ENCODE assay signal across 9 cellular contexts in genomic region chr1:184052750-184053149, GRCh38. TPM values are rescaled to one million over a fixed set of nuclear protein-coding genes. Genes with fewer than 3 reads are reported as not detected.
A peak's percentile ranks its signal among the peaks of the same experiment; 100 is the strongest.
DNase-seq lines count a peak whose midpoint lies in the region; ATAC-seq and TF ChIP-seq lines count a peak whose summit lies in the region.
"Had no signal": no experiment of that assay in that cellular context is flagged by ENCODE, and none has a peak within 500 bp of the region (broad histone marks: within the 10 kb centered on the region; RNA-seq: fewer than 3 reads in every experiment).

No MANE protein-coding gene starts in this region.

- peaks cover 33% of the 10 kb centered on the region for H3K79me2 ChIP-seq in PC-3 (ENCODE audit: low read length)

- H3K27ac ChIP-seq in PC-3 (ENCODE audit: low read length) (no peak overlapping the region), esophagus muscularis mucosa (replicated peaks in 1 of 4) (no peak overlapping the region), gastrocnemius medialis (peak overlapping the region in 2 of 4 donors; percentile 89 to 90)

- H3K4me3 ChIP-seq in GM12865 (ENCODE audit: low read depth, low read length), result peak overlapping the region; percentile 87
- H3K4me3 ChIP-seq in PC-3 (ENCODE audit: low read length), result peak overlapping the region; percentile 87
- peak overlapping the region; percentile 68 to 89 (median 87) for H3K4me3 ChIP-seq in esophagus muscularis mucosa
- H3K4me3 ChIP-seq in gastrocnemius medialis, result peak overlapping the region; percentile 78 to 98 (median 90)
- H3K4me3 ChIP-seq in H7 (ENCODE audit: insufficient read depth, low read depth, low read length), result no peak overlapping the region

- TF ChIP-seq POLR2A in esophagus muscularis mucosa (IDR thresholded peaks at IDR 0.05; ENCODE audit: low read depth) (no peak), gastrocnemius medialis (IDR thresholded peaks at IDR 0.05) (no peak), GM18505 (IDR thresholded peaks at IDR 0.05; ENCODE audit: borderline replicate concordance, extremely low read depth, insufficient read depth, insufficient read length) (no peak)

- CTCF ChIA-PET in PC-3 (lab: Charles Lee), result no interaction called here

- WGBS in esophagus muscularis mucosa, result 78% methylated on average over 3 of the region's 3 CpGs

- POLR2A ChIA-PET in PC-3 (lab: Charles Lee; ENCODE audit: unreplicated experiment), result interaction anchor here (0.6 kb wide), 1 partner anchor 416 kb away, joined by 3 read pairs; no protein-coding TSS in a partner anchor

- intact Hi-C loops in PC-3 (cut with micrococcal nuclease) (no loop called here), esophagus muscularis mucosa (cut with DNase I) (no loop called here), gastrocnemius medialis (cut with DNase I; ENCODE audit: low total_unique reads) (no loop called here)

- DNase-seq in GM12865 (ENCODE audit: low read depth) (no peak), PC-3 (no peak), esophagus muscularis mucosa (ENCODE audit: extremely low spot score) (no peak), gastrocnemius medialis (no peak), H7 (no peak)
- DNase-seq: colonic mucosa, pancreas had no signal

- H3K27me3 ChIP-seq in PC-3 (ENCODE audit: low read length) (no peaks in the 10 kb centered on the region), esophagus muscularis mucosa (no peaks in the 10 kb centered on the region), gastrocnemius medialis (no peaks in the 10 kb centered on the region), H7 (ENCODE audit: control insufficient read depth, insufficient read depth, low read length) (no peaks in the 10 kb centered on the region)
- H3K27me3 ChIP-seq: colonic mucosa had no signal

- no peak overlapping the region for H2AFZ ChIP-seq in PC-3 (ENCODE audit: low read length)

- no peak for TF ChIP-seq EP300 in esophagus muscularis mucosa (IDR thresholded peaks at IDR 0.05)

- in situ Hi-C loops in gastrocnemius medialis (cut with MboI; ENCODE audit: low sequenced_read_pairs in 4 of 4), result no loop called here

- BruUV-seq in PC-3 (replicated peaks; lab: Mats Ljungman, UMichigan), result no TSS peak

- TF ChIP-seq CTCF in GM12865 (IDR thresholded peaks at IDR 0.05; ENCODE audit: insufficient read depth, low read depth, low read length, missing control alignments) (no peak), PC-3 (conservative IDR thresholded peaks at IDR 0.05; ENCODE audit: low read depth, low read length) (no peak), esophagus muscularis mucosa (IDR thresholded peaks at IDR 0.05) (no peak), gastrocnemius medialis (IDR thresholded peaks at IDR 0.05 in 4 of 5, conservative IDR thresholded peaks at IDR 0.05 in 1 of 5) (no peak)

- H3K4me1 ChIP-seq in PC-3 (ENCODE audit: insufficient read depth, low read length), result peaks cover 30% of the 10 kb centered on the region
- H3K4me1 ChIP-seq in esophagus muscularis mucosa, result peaks cover 38 to 50% (median 45%) of the 10 kb centered on the region in 4 donors
- peaks cover 29 to 32% of the 10 kb centered on the region in 2 donors for H3K4me1 ChIP-seq in gastrocnemius medialis
- H3K4me1 ChIP-seq: colonic mucosa had no signal

- peak overlapping the region; percentile 89 for H3K9ac ChIP-seq in PC-3 (ENCODE audit: low read length)

- peaks cover 6% of the 10 kb centered on the region for H3F3A ChIP-seq in PC-3 (ENCODE audit: low read length, unreplicated experiment)

- no peak for ATAC-seq in PC-3
- no peak for ATAC-seq in gastrocnemius medialis
- ATAC-seq in GM18505 (IDR thresholded peaks at IDR 0.05; ENCODE audit: unreplicated experiment), result no peak
- no peak for ATAC-seq in GM19467 (IDR thresholded peaks at IDR 0.05; ENCODE audit: unreplicated experiment)

- H3K4me2 ChIP-seq in PC-3 (ENCODE audit: low read length), result peak overlapping the region; percentile 95

- no peaks in the 10 kb centered on the region for H4K20me1 ChIP-seq in PC-3 (ENCODE audit: low read length)

- H3K36me3 ChIP-seq in PC-3 (ENCODE audit: low read depth, low read length) (no peaks in the 10 kb centered on the region), esophagus muscularis mucosa (peaks cover 0 to 14% (median 6%) of the 10 kb centered on the region in 4 donors), gastrocnemius medialis (peaks cover 0 to 10% of the 10 kb centered on the region in 2 donors), H7 (replicated peaks; ENCODE audit: control insufficient read depth, insufficient read depth, low read length) (peaks cover 3% of the 10 kb centered on the region)
- H3K36me3 ChIP-seq: colonic mucosa, pancreas had no signal

- no peaks in the 10 kb centered on the region for H3K9me2 ChIP-seq in PC-3 (replicated peaks; ENCODE audit: low read length)

- no peaks in the 10 kb centered on the region for H3K9me3 ChIP-seq in PC-3 (ENCODE audit: low read length)
- no peaks in the 10 kb centered on the region for H3K9me3 ChIP-seq in esophagus muscularis mucosa
- H3K9me3 ChIP-seq in gastrocnemius medialis, result no peaks in the 10 kb centered on the region
- H3K9me3 ChIP-seq: colonic mucosa, pancreas had no signal

RNA-seq across cellular contexts. Expression of gene TSEN15, which starts 1.2 kb away (rescaled TPM):
- total RNA-seq in PC-3 (2014; rRNA removed) (23.0 and 29.7 TPM in 2 replicates), esophagus muscularis mucosa (10 to 100 TPM; 27.3 to 52.3 (median 33.4) TPM), gastrocnemius medialis (10 to 100 TPM; 22.8 to 69.6 (median 38.6) TPM)
- total RNA-seq in H7 (2014; rRNA removed; shearing (Covaris generic)), result 36.0 and 38.5 TPM in 2 replicates

RNA-seq across cellular contexts. Expression of gene COLGALT2, which starts 15.2 kb away (rescaled TPM):
- 0.26 and 0.86 TPM in 2 replicates for total RNA-seq in PC-3 (2014; rRNA removed)
- 1 to 10 TPM; 4.3 to 5.9 (median 5.1) TPM for total RNA-seq in esophagus muscularis mucosa
- total RNA-seq in gastrocnemius medialis, result 1 to 10 TPM; 2.0 to 3.6 (median 3.2) TPM
- 0.37 and 0.76 TPM in 2 replicates for total RNA-seq in H7 (2014; rRNA removed; shearing (Covaris generic))
